In the genomic region with DNA sequence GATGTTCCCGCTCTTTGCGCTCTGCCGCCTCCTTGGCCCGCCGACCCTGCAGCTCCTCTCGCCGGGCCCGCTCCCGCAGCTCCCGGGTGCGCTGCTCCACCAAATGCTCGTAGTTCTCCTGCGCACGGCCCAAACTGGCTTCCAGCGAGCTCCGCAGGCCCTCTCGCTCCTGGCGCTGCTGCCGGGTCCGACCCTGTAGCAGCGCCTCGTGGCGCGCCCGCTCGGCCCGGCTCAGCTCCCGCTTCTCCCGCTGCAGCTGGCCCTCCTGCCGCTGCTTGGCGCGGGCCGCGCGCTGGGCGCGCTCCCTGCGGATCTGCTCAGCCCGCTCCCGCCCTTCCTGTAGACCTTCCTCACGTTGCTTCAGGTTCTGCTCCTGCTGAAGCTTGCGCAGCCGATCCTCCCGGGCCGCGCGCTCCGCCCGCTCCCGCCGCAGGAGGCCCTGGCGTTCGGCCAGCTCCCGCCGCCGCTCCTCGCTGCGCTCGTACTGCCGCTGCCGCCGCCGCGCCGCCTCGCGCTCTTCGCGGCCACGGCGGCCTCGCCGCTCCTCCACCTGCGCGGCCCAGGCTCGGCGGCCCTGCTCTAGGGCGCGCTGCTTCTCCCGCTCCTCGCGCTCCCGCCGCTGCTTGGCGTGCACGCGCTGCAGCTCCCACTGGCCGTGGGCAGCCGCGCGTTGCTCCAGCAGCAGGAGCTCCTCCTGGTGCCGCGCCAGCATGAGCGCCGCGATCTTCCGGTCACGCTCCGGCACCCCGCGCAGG, we compare ENCODE assay signal across 1 cellular context.
TF ChIP-seq lines count a peak whose summit lies in the region.

No MANE protein-coding gene starts in this region.

TF ChIP-seq in H1, 55 proteins besides CTCF, POLR2A, EP300 and RAD21:
- no peak for TF ChIP-seq SP4 (IDR thresholded peaks at IDR 0.05; ENCODE audit: low read length)
- TF ChIP-seq GABPA (IDR thresholded peaks at IDR 0.05; ENCODE audit: borderline replicate concordance, insufficient read depth, low read length): no peak
- no peak for TF ChIP-seq SIX5 (IDR thresholded peaks at IDR 0.05; ENCODE audit: low read depth, low read length)
- no peak for TF ChIP-seq ZNF274 (IDR thresholded peaks at IDR 0.05; ENCODE audit: borderline replicate concordance, extremely low read depth, low read length)
- no peak for TF ChIP-seq BCL11A (IDR thresholded peaks at IDR 0.05; ENCODE audit: low read depth in 2 of 2, low read length in 2 of 2)
- TF ChIP-seq, protein P1, sequence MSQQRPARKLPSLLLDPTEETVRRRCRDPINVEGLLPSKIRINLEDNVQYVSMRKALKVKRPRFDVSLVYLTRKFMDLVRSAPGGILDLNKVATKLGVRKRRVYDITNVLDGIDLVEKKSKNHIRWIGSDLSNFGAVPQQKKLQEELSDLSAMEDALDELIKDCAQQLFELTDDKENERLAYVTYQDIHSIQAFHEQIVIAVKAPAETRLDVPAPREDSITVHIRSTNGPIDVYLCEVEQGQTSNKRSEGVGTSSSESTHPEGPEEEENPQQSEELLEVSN (IDR thresholded peaks at IDR 0.05): peak; percentile 99
- TF ChIP-seq TEAD4 (IDR thresholded peaks at IDR 0.05; ENCODE audit: low read depth, low read length): no peak
- peak; percentile 69 for TF ChIP-seq EZH2 (IDR thresholded peaks at IDR 0.05; ENCODE audit: low read depth, low read length, severe bottlenecking)
- TF ChIP-seq, protein P2, sequence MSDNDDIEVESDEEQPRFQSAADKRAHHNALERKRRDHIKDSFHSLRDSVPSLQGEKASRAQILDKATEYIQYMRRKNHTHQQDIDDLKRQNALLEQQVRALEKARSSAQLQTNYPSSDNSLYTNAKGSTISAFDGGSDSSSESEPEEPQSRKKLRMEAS (IDR thresholded peaks at IDR 0.05): no peak
- TF ChIP-seq BRCA1 (IDR thresholded peaks at IDR 0.05; ENCODE audit: low read depth, low read length): no peak
- TF ChIP-seq SIRT6 (IDR thresholded peaks at IDR 0.05; ENCODE audit: low read length): no peak
- TF ChIP-seq KDM4A (IDR thresholded peaks at IDR 0.05; ENCODE audit: low read depth, low read length, severe bottlenecking): peak; percentile 34
- TF ChIP-seq JUND (IDR thresholded peaks at IDR 0.05; ENCODE audit: low read length): no peak
- peak; percentile 47 for TF ChIP-seq SUZ12 (IDR thresholded peaks at IDR 0.05; ENCODE audit: low read length)
TF ChIP-seq in H1: peak in this region for 4.
